ENCODE assay signal across 9 cellular contexts in genomic region chr5:116068028-116068632, GRCh38. TPM values are rescaled to one million over a fixed set of nuclear protein-coding genes. Genes with fewer than 3 reads are reported as not detected.
A peak's percentile ranks its signal among the peaks of the same experiment; 100 is the strongest.
DNase-seq lines count a peak whose midpoint lies in the region; ATAC-seq, FAIRE-seq and TF ChIP-seq lines count a peak whose summit lies in the region.
"Had no signal": no experiment of that assay in that cellular context is flagged by ENCODE, and none has a peak within 500 bp of the region (broad histone marks: within the 10 kb centered on the region; RNA-seq: fewer than 3 reads in every experiment).

No MANE protein-coding gene starts in this region.

- H3K4me3 ChIP-seq in DOHH2 (ENCODE audit: low read length), result no peak overlapping the region
- no peak overlapping the region for H3K4me3 ChIP-seq in mucosa of descending colon
- no peak overlapping the region for H3K4me3 ChIP-seq in WERI-Rb-1 (ENCODE audit: low read depth, low read length)

- H3K27ac ChIP-seq in DOHH2 (ENCODE audit: low read depth, low read length) (no peak overlapping the region), WERI-Rb-1 (no peak overlapping the region)

- intact Hi-C loops in mucosa of descending colon (cut with DNase I, micrococcal nuclease), result no loop called here

- FAIRE-seq in RCC 7860 (lab: Jason Lieb, UNC), result peak; percentile 88

- DNase-seq in ACHN (peak; percentile 41), RCC 7860 (ENCODE audit: low spot score) (peak; percentile 40), dermis blood vessel endothelial cell (peak; percentile 79), mucosa of descending colon (peak in 1 of 3 donors; percentile 76), WERI-Rb-1 (no peak)

- ATAC-seq in HG03159 (IDR thresholded peaks at IDR 0.05; ENCODE audit: unreplicated experiment), result peak; percentile 63
- no peak for ATAC-seq in mucosa of descending colon
- no peak for ATAC-seq in GM21717 (IDR thresholded peaks at IDR 0.05; ENCODE audit: unreplicated experiment)

- H3K27me3 ChIP-seq in DOHH2 (ENCODE audit: control insufficient read depth, low read length) (no peaks in the 10 kb centered on the region), WERI-Rb-1 (ENCODE audit: insufficient read depth, low read depth, severe bottlenecking) (no peaks in the 10 kb centered on the region)

- no peaks in the 10 kb centered on the region for H3F3A ChIP-seq in DOHH2 (ENCODE audit: control insufficient read depth, insufficient read depth)

- H3K9me3 ChIP-seq in DOHH2 (ENCODE audit: control insufficient read depth, insufficient read depth, low read length), result no peaks in the 10 kb centered on the region
- H3K9me3 ChIP-seq in mucosa of descending colon, result no peaks in the 10 kb centered on the region
- no peaks in the 10 kb centered on the region for H3K9me3 ChIP-seq in WERI-Rb-1 (ENCODE audit: severe bottlenecking)

- peak overlapping the region; percentile 1; the same call in 1 of the 2 replicates for H3K4me2 ChIP-seq in DOHH2 (ENCODE audit: low read length)

- in situ Hi-C loops in ACHN (cut with HindIII; ENCODE audit: low pct_ligation_motif_present, low pct_unique_long_range_greater_than_20kb, low sequenced_read_pairs), result no loop called here

- H3K9me2 ChIP-seq in DOHH2 (replicated peaks; ENCODE audit: control insufficient read depth, low read length), result no peaks in the 10 kb centered on the region

- no peaks in the 10 kb centered on the region for H3K79me2 ChIP-seq in DOHH2 (ENCODE audit: control insufficient read depth, low read length)

- H4K20me1 ChIP-seq in DOHH2 (ENCODE audit: control insufficient read depth, insufficient read depth, low read depth, low read length), result no peaks in the 10 kb centered on the region

- H3K36me3 ChIP-seq in DOHH2 (ENCODE audit: control insufficient read depth, low read length), result no peaks in the 10 kb centered on the region
- no peaks in the 10 kb centered on the region for H3K36me3 ChIP-seq in mucosa of descending colon (ENCODE audit: low read depth)
- no peaks in the 10 kb centered on the region for H3K36me3 ChIP-seq in WERI-Rb-1

- H3K4me1 ChIP-seq in DOHH2 (ENCODE audit: control insufficient read depth, low read length), result peaks cover 16% of the 10 kb centered on the region
- no peaks in the 10 kb centered on the region for H3K4me1 ChIP-seq in mucosa of descending colon (ENCODE audit: low read depth)

- TF ChIP-seq CTCF in DOHH2 (IDR thresholded peaks at IDR 0.05; ENCODE audit: low read depth, low read length, poor library complexity, severe bottlenecking), result peak; percentile 82
- TF ChIP-seq CTCF in mucosa of descending colon (IDR thresholded peaks at IDR 0.05), result peak; percentile 23
- no peak; the same call in 1 of the 2 replicates for TF ChIP-seq CTCF in WERI-Rb-1 (IDR thresholded peaks at IDR 0.05; ENCODE audit: low read depth, low read length)

RNA-seq across cellular contexts. Expression of gene COMMD10, which starts 16.7 kb away (rescaled TPM):
- total RNA-seq in dermis blood vessel endothelial cell, result 35.7 and 41.5 TPM in 2 replicates
- total RNA-seq in mucosa of descending colon, result 10 to 100 TPM; 20.6 to 31.1 (median 29.0) TPM

RNA-seq across cellular contexts. Expression of gene ARL14EPL, which starts 35.9 kb away (rescaled TPM):
- under 0.01 TPM in 1 of 2 replicates, not detected in the other for total RNA-seq in dermis blood vessel endothelial cell
- not detected for total RNA-seq in mucosa of descending colon
- total RNA-seq: mononuclear cell had no signal
